ENCODE assay signal across 18 cellular contexts in genomic region chr4:20423420-20423819, GRCh38.
A peak's percentile ranks its signal among the peaks of the same experiment; 100 is the strongest.
DNase-seq lines count a peak whose midpoint lies in the region; FAIRE-seq and TF ChIP-seq lines count a peak whose summit lies in the region.
"Had no signal": no experiment of that assay in that cellular context is flagged by ENCODE, and none has a peak within 500 bp of the region (broad histone marks: within the 10 kb centered on the region; RNA-seq: fewer than 3 reads in every experiment).

No MANE protein-coding gene starts in this region.

- H4K20me1 ChIP-seq in osteoblast (ENCODE audit: insufficient read depth, low read length): no peaks in the 10 kb centered on the region

- H3K9me3 ChIP-seq in osteoblast (ENCODE audit: low read depth, low read length) (no peaks in the 10 kb centered on the region), stomach (no peaks in the 10 kb centered on the region)
- H3K9me3 ChIP-seq: SJSA1 had no signal

- H3K27me3 ChIP-seq in osteoblast (ENCODE audit: insufficient read depth, low read length): no peaks in the 10 kb centered on the region
- no peaks in the 10 kb centered on the region for H3K27me3 ChIP-seq in stomach
- H3K27me3 ChIP-seq: SJSA1 had no signal

- H3K27ac ChIP-seq in osteoblast (ENCODE audit: low read depth, low read length) (no peak overlapping the region), stomach (no peak overlapping the region)
- H3K27ac ChIP-seq: HL-60, RWPE1, SJSA1 had no signal

- intact Hi-C loops in stomach (cut with DNase I; ENCODE audit: low total_unique reads): loop anchor here (10.0 kb wide), 2 partner anchors 121 to 261 kb away; no protein-coding TSS in a partner anchor

- peaks cover 21% of the 10 kb centered on the region for H3K79me2 ChIP-seq in osteoblast (ENCODE audit: insufficient read depth, low read length)

- H3K4me3 ChIP-seq in osteoblast (ENCODE audit: insufficient read depth, low read length): no peak overlapping the region
- H3K4me3 ChIP-seq in stomach: no peak overlapping the region
- H3K4me3 ChIP-seq: SJSA1 had no signal

- TF ChIP-seq EP300 in stomach (IDR thresholded peaks at IDR 0.05): no peak

- peak; percentile 11 for TF ChIP-seq CTCF in osteoblast (IDR thresholded peaks at IDR 0.05; ENCODE audit: extremely low read depth, low read depth, low read length)
- TF ChIP-seq CTCF in stomach (IDR thresholded peaks at IDR 0.05): no peak

- 79 to 89% (median 84%) methylated on average over 3 of the region's 3 CpGs for WGBS in stomach, 5 donors

- no peaks in the 10 kb centered on the region for H3K36me3 ChIP-seq in osteoblast (ENCODE audit: insufficient read depth, low read length)
- H3K36me3 ChIP-seq in stomach: no peaks in the 10 kb centered on the region
- H3K36me3 ChIP-seq: SJSA1 had no signal

- H3K4me2 ChIP-seq in osteoblast (ENCODE audit: insufficient read depth, low read length): no peak overlapping the region

- no peak for TF ChIP-seq POLR2A in stomach (IDR thresholded peaks at IDR 0.05)

- H2AFZ ChIP-seq in osteoblast (ENCODE audit: low read length): no peak overlapping the region

- FAIRE-seq in endometrium (lab: Jason Lieb, UNC): peak; percentile 60
- FAIRE-seq: HTR-8/SVneo had no signal

- H3K4me1 ChIP-seq in osteoblast (ENCODE audit: insufficient read depth, low read length): peaks cover 11% of the 10 kb centered on the region
- peaks cover 0 to 11% (median 5%) of the 10 kb centered on the region in 4 donors for H3K4me1 ChIP-seq in stomach

- DNase-seq in SIG-M5 treated with dmso at 0.1 percent for 504 hours (lab: John Stamatoyannopoulos, UW; ENCODE audit: unreplicated experiment) (peak; percentile 17), SIG-M5 (lab: John Stamatoyannopoulos, UW) (no peak), OCI-M1 (lab: John Stamatoyannopoulos, UW) (peak; percentile 9), osteoblast (ENCODE audit: insufficient read length, low spot score, missing footprints) (no peak), cerebellum (ENCODE audit: low spot score) (no peak), middle frontal gyrus (ENCODE audit: extremely low spot score, low spot score) (no peak), stomach (no peak)
- DNase-seq: DMS153, GOT3, NCI-H1048, NCI-H2081 treated with DMSO at 0.1 percent for 48 hours, NCI-H510A, NCI-H774 had no signal

Comparison
In these comparisons a context has a peak if more than half of its experiments do, and no peak if none do; other contexts are left out.
1. DNase-seq: peak in SIG-M5 treated with dmso at 0.1 percent for 504 hours (single experiment) and OCI-M1 (single experiment); none in SIG-M5 (single experiment), osteoblast (single experiment), cerebellum (single experiment), middle frontal gyrus (single experiment) and stomach (single experiment).